ENCODE assay signal across 1 cellular context in the genomic region with DNA sequence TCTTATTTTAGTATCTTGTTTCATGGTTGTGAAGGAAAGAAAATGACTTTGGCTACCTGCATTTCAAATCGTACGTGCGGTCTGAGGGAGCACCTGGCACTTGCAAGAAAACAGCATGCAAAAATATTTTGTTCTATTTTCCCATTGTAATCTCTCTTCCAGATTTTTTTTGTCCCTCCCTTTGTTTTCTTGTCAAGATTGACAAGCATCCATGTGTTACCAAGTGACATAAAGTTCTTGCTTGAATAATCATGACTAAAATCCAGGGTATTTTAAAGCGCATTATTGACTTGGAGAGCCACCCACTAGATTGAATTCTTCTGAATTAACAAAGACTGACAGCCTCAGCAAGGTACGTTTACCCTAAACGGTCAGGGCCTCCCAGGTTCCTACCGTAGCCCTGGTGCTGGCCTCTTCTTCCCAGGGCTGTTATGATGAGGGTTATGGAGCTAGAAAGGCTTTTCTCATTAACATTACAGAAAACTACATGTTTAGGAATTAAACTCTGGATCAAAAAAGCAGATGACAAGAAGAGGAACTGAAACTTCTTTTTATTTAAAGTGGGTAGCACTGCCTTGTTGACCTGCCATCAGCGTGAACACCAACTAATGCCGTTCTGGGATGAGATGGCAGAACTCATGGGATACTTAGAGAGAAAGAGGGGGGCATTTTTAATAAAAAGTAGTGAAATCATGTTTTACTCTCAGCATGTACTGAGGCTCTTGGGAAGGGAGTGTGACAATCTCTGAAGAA.
TF ChIP-seq lines count a peak whose summit lies in the region.

No MANE protein-coding gene starts in this region.

TF ChIP-seq in GM12878, 131 proteins besides CTCF, POLR2A, EP300 and RAD21 (continued from another document):
- TF ChIP-seq, protein P1, sequence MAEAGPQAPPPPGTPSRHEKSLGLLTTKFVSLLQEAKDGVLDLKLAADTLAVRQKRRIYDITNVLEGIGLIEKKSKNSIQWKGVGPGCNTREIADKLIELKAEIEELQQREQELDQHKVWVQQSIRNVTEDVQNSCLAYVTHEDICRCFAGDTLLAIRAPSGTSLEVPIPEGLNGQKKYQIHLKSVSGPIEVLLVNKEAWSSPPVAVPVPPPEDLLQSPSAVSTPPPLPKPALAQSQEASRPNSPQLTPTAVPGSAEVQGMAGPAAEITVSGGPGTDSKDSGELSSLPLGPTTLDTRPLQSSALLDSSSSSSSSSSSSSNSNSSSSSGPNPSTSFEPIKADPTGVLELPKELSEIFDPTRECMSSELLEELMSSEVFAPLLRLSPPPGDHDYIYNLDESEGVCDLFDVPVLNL (IDR thresholded peaks at IDR 0.05; ENCODE audit: low read depth, low read length): no peak
- TF ChIP-seq TCF12 (IDR thresholded peaks at IDR 0.05; ENCODE audit: low read depth, low read length) (no peak), CREB1 (IDR thresholded peaks at IDR 0.05; ENCODE audit: low read depth) (no peak), CBX3 (IDR thresholded peaks at IDR 0.05; ENCODE audit: borderline replicate concordance, low read depth) (no peak), ATF7 (IDR thresholded peaks at IDR 0.05; ENCODE audit: low read depth) (peak; percentile 54), MXI1 (IDR thresholded peaks at IDR 0.05; ENCODE audit: low read depth, low read length) (no peak), FOS (IDR thresholded peaks at IDR 0.05; ENCODE audit: borderline replicate concordance, extremely low read depth, insufficient read length) (no peak), SREBF2 (IDR thresholded peaks at IDR 0.05; ENCODE audit: low read length) (no peak), ETV6 (conservative IDR thresholded peaks at IDR 0.05 in 1 of 2, IDR thresholded peaks at IDR 0.05 in 1 of 2; ENCODE audit: borderline replicate concordance in 1 of 2, low read depth in 1 of 2) (no peak), POU2F2 (IDR thresholded peaks at IDR 0.05; ENCODE audit: borderline replicate concordance, low read depth, low read length) (no peak), TCF3 (IDR thresholded peaks at IDR 0.05; ENCODE audit: borderline replicate concordance, insufficient read depth, low read depth, low read length) (no peak), RB1 (IDR thresholded peaks at IDR 0.05; ENCODE audit: borderline replicate concordance) (no peak), IKZF2 (IDR thresholded peaks at IDR 0.05) (peak; percentile 87 to 89; a peak in 3 of 4 replicates), SRF (IDR thresholded peaks at IDR 0.05; ENCODE audit: low read depth in 2 of 2, low read length in 2 of 2) (no peak), HDGF (IDR thresholded peaks at IDR 0.05) (no peak), STAT1 (conservative IDR thresholded peaks at IDR 0.05) (no peak), MEF2A (IDR thresholded peaks at IDR 0.05; ENCODE audit: insufficient read depth, low read depth, low read length) (no peak), SMAD5 (IDR thresholded peaks at IDR 0.05; ENCODE audit: low read depth) (no peak), MEF2B (IDR thresholded peaks at IDR 0.05; ENCODE audit: partially characterized antibody, poor library complexity, severe bottlenecking) (peak; percentile 14), CBX5 (IDR thresholded peaks at IDR 0.05; ENCODE audit: low read depth) (no peak), RAD51 (IDR thresholded peaks at IDR 0.05) (no peak), NBN (IDR thresholded peaks at IDR 0.05) (0 out of 2 replicates have a peak, but pooled peaks have one; percentile 38), EED (IDR thresholded peaks at IDR 0.05; ENCODE audit: low read depth) (peak; percentile 44; the same call in 1 of the 2 replicates), ZNF24 (IDR thresholded peaks at IDR 0.05) (no peak), SIX5 (IDR thresholded peaks at IDR 0.05; ENCODE audit: low read depth, low read length, severe bottlenecking) (no peak), BMI1 (IDR thresholded peaks at IDR 0.05; ENCODE audit: borderline replicate concordance) (no peak), TBL1XR1 (IDR thresholded peaks at IDR 0.05; ENCODE audit: low read depth, low read length) (no peak), SREBF1 (IDR thresholded peaks at IDR 0.05; ENCODE audit: low read length) (no peak), HCFC1 (IDR thresholded peaks at IDR 0.05; ENCODE audit: low read length) (no peak), SMC3 (IDR thresholded peaks at IDR 0.05; ENCODE audit: borderline replicate concordance, low read length) (no peak), NR2C1 (IDR thresholded peaks at IDR 0.05) (no peak), ZZZ3 (IDR thresholded peaks at IDR 0.05; ENCODE audit: control insufficient read depth, insufficient read length, low read depth) (no peak), EGR1 (IDR thresholded peaks at IDR 0.05; ENCODE audit: borderline replicate concordance in 1 of 2, low read depth in 2 of 2, low read length in 2 of 2) (no peak), CHD2 (IDR thresholded peaks at IDR 0.05; ENCODE audit: borderline replicate concordance, low read depth, low read length) (no peak), RCOR1 (conservative IDR thresholded peaks at IDR 0.05; ENCODE audit: low read depth, low read length) (no peak), LARP7 (IDR thresholded peaks at IDR 0.05) (no peak), CBFB (IDR thresholded peaks at IDR 0.05; ENCODE audit: low read depth) (no peak), ASH2L (IDR thresholded peaks at IDR 0.05; ENCODE audit: borderline replicate concordance, low read depth) (no peak), CREM (IDR thresholded peaks at IDR 0.05; ENCODE audit: low read depth) (no peak), YBX1 (IDR thresholded peaks at IDR 0.05) (no peak), MYB (IDR thresholded peaks at IDR 0.05; ENCODE audit: borderline replicate concordance, low read depth, low read length) (no peak), GABPA (IDR thresholded peaks at IDR 0.05; ENCODE audit: low read depth) (no peak), BRCA1 (IDR thresholded peaks at IDR 0.05; ENCODE audit: low read depth, low read length) (no peak), RFX5 (IDR thresholded peaks at IDR 0.05; ENCODE audit: low read depth, low read length) (no peak), ZNF217 (IDR thresholded peaks at IDR 0.05) (no peak), NFXL1 (IDR thresholded peaks at IDR 0.05; ENCODE audit: borderline replicate concordance) (no peak), SP1 (IDR thresholded peaks at IDR 0.05; ENCODE audit: low read depth, low read length) (no peak)
- TF ChIP-seq, protein P2, sequence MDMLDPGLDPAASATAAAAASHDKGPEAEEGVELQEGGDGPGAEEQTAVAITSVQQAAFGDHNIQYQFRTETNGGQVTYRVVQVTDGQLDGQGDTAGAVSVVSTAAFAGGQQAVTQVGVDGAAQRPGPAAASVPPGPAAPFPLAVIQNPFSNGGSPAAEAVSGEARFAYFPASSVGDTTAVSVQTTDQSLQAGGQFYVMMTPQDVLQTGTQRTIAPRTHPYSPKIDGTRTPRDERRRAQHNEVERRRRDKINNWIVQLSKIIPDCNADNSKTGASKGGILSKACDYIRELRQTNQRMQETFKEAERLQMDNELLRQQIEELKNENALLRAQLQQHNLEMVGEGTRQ (IDR thresholded peaks at IDR 0.05; ENCODE audit: borderline replicate concordance, low read depth, low read length): no peak
- TF ChIP-seq, protein P3, sequence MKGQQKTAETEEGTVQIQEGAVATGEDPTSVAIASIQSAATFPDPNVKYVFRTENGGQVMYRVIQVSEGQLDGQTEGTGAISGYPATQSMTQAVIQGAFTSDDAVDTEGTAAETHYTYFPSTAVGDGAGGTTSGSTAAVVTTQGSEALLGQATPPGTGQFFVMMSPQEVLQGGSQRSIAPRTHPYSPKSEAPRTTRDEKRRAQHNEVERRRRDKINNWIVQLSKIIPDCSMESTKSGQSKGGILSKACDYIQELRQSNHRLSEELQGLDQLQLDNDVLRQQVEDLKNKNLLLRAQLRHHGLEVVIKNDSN (IDR thresholded peaks at IDR 0.05; ENCODE audit: borderline replicate concordance, extremely low read length, insufficient read depth, low read depth, low read length): no peak
- TF ChIP-seq, protein P4, sequence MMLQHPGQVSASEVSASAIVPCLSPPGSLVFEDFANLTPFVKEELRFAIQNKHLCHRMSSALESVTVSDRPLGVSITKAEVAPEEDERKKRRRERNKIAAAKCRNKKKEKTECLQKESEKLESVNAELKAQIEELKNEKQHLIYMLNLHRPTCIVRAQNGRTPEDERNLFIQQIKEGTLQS (IDR thresholded peaks at IDR 0.05; ENCODE audit: borderline replicate concordance, extremely low read depth, low read depth, low read length): no peak
- TF ChIP-seq, protein P5, sequence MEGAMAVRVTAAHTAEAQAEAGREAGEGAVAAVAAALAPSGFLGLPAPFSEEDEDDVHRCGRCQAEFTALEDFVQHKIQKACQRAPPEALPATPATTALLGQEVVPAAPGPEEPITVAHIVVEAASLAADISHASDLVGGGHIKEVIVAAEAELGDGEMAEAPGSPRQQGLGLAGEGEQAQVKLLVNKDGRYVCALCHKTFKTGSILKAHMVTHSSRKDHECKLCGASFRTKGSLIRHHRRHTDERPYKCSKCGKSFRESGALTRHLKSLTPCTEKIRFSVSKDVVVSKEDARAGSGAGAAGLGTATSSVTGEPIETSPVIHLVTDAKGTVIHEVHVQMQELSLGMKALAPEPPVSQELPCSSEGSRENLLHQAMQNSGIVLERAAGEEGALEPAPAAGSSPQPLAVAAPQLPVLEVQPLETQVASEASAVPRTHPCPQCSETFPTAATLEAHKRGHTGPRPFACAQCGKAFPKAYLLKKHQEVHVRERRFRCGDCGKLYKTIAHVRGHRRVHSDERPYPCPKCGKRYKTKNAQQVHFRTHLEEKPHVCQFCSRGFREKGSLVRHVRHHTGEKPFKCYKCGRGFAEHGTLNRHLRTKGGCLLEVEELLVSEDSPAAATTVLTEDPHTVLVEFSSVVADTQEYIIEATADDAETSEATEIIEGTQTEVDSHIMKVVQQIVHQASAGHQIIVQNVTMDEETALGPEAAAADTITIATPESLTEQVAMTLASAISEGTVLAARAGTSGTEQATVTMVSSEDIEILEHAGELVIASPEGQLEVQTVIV (IDR thresholded peaks at IDR 0.05; ENCODE audit: borderline replicate concordance, partially characterized antibody): no peak
- TF ChIP-seq, protein P6, sequence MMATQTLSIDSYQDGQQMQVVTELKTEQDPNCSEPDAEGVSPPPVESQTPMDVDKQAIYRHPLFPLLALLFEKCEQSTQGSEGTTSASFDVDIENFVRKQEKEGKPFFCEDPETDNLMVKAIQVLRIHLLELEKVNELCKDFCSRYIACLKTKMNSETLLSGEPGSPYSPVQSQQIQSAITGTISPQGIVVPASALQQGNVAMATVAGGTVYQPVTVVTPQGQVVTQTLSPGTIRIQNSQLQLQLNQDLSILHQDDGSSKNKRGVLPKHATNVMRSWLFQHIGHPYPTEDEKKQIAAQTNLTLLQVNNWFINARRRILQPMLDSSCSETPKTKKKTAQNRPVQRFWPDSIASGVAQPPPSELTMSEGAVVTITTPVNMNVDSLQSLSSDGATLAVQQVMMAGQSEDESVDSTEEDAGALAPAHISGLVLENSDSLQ (IDR thresholded peaks at IDR 0.05): peak; percentile 16; the same call in 1 of the 2 replicates
- TF ChIP-seq, protein P7, sequence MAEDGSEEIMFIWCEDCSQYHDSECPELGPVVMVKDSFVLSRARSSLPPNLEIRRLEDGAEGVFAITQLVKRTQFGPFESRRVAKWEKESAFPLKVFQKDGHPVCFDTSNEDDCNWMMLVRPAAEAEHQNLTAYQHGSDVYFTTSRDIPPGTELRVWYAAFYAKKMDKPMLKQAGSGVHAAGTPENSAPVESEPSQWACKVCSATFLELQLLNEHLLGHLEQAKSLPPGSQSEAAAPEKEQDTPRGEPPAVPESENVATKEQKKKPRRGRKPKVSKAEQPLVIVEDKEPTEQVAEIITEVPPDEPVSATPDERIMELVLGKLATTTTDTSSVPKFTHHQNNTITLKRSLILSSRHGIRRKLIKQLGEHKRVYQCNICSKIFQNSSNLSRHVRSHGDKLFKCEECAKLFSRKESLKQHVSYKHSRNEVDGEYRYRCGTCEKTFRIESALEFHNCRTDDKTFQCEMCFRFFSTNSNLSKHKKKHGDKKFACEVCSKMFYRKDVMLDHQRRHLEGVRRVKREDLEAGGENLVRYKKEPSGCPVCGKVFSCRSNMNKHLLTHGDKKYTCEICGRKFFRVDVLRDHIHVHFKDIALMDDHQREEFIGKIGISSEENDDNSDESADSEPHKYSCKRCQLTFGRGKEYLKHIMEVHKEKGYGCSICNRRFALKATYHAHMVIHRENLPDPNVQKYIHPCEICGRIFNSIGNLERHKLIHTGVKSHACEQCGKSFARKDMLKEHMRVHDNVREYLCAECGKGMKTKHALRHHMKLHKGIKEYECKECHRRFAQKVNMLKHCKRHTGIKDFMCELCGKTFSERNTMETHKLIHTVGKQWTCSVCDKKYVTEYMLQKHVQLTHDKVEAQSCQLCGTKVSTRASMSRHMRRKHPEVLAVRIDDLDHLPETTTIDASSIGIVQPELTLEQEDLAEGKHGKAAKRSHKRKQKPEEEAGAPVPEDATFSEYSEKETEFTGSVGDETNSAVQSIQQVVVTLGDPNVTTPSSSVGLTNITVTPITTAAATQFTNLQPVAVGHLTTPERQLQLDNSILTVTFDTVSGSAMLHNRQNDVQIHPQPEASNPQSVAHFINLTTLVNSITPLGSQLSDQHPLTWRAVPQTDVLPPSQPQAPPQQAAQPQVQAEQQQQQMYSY (CRISPR knock-in tag; IDR thresholded peaks at IDR 0.05): no peak
- TF ChIP-seq, protein P8, sequence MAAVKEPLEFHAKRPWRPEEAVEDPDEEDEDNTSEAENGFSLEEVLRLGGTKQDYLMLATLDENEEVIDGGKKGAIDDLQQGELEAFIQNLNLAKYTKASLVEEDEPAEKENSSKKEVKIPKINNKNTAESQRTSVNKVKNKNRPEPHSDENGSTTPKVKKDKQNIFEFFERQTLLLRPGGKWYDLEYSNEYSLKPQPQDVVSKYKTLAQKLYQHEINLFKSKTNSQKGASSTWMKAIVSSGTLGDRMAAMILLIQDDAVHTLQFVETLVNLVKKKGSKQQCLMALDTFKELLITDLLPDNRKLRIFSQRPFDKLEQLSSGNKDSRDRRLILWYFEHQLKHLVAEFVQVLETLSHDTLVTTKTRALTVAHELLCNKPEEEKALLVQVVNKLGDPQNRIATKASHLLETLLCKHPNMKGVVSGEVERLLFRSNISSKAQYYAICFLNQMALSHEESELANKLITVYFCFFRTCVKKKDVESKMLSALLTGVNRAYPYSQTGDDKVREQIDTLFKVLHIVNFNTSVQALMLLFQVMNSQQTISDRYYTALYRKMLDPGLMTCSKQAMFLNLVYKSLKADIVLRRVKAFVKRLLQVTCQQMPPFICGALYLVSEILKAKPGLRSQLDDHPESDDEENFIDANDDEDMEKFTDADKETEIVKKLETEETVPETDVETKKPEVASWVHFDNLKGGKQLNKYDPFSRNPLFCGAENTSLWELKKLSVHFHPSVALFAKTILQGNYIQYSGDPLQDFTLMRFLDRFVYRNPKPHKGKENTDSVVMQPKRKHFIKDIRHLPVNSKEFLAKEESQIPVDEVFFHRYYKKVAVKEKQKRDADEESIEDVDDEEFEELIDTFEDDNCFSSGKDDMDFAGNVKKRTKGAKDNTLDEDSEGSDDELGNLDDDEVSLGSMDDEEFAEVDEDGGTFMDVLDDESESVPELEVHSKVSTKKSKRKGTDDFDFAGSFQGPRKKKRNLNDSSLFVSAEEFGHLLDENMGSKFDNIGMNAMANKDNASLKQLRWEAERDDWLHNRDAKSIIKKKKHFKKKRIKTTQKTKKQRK (IDR thresholded peaks at IDR 0.05; ENCODE audit: low read depth, low read length): no peak
